ENCODE assay signal across 24 cellular contexts in genomic region chr14:73468808-73469386, GRCh38. TPM values are rescaled to one million over a fixed set of nuclear protein-coding genes. Genes with fewer than 3 reads are reported as not detected.
DNase-seq lines count a peak whose midpoint lies in the region; ATAC-seq, FAIRE-seq and TF ChIP-seq lines count a peak whose summit lies in the region.
"Had no signal": no experiment of that assay in that cellular context is flagged by ENCODE, and none has a peak within 500 bp of the region (broad histone marks: within the 10 kb centered on the region; RNA-seq: fewer than 3 reads in every experiment).

No MANE protein-coding gene starts in this region.

- H3K9me1 ChIP-seq in IMR-90 (ENCODE audit: insufficient read depth, low read length), result peaks cover 20% of the 10 kb centered on the region

- H3K27me3 ChIP-seq in IMR-90 (ENCODE audit: control insufficient read depth, insufficient read depth, low read length) (no peaks in the 10 kb centered on the region), brain microvascular endothelial cell (replicated peaks) (no peaks in the 10 kb centered on the region), small intestine (ENCODE audit: control insufficient read depth in 2 of 2, insufficient read depth in 2 of 2, low read length in 2 of 2) (no peaks in the 10 kb centered on the region), tibial nerve (no peaks in the 10 kb centered on the region), thyroid gland (no peaks in the 10 kb centered on the region), prostate gland (replicated peaks; ENCODE audit: insufficient read depth) (no peaks in the 10 kb centered on the region)
- H3K27me3 ChIP-seq: MG63, SJSA1 had no signal

- H3K4ac ChIP-seq in IMR-90 (ENCODE audit: low read depth, low read length), result peak overlapping the region; percentile 0; the same call in 1 of the 2 replicates

- CTCF ChIA-PET in IMR-90 (lab: Yijun Ruan, JAX), result interaction anchor here (1.0 kb wide), 1 partner anchor 955 kb away, joined by 4 read pairs; no protein-coding TSS in a partner anchor

- H4K91ac ChIP-seq in IMR-90 (ENCODE audit: insufficient read depth, low read depth, low read length), result peak overlapping the region; percentile 72; the same call in 1 of the 2 replicates

- H3K14ac ChIP-seq in IMR-90 (replicated peaks; ENCODE audit: low read depth, low read length), result 0 out of 2 replicates have a peak overlapping the region, but pooled peaks have one; percentile 29

- no peak overlapping the region for H2AK9ac ChIP-seq in IMR-90 (replicated peaks; ENCODE audit: low read depth, low read length, poor library complexity)

- ATAC-seq in IMR-90 (ENCODE audit: low read depth), result no peak
- peak; percentile 62 for ATAC-seq in left colon
- ATAC-seq: HCT116, Right ventricle myocardium inferior had no signal

- H4K8ac ChIP-seq in IMR-90 (ENCODE audit: low read depth in 2 of 2, low read length in 2 of 2), result no peak overlapping the region; a peak in 2 of 4 replicates

- peak overlapping the region; percentile 67; the same call in 1 of the 2 replicates for H2BK120ac ChIP-seq in IMR-90 (ENCODE audit: low read depth, low read length)

- no peaks in the 10 kb centered on the region for H3K36me3 ChIP-seq in IMR-90 (ENCODE audit: control insufficient read depth, insufficient read depth, low read length)
- no peaks in the 10 kb centered on the region for H3K36me3 ChIP-seq in brain microvascular endothelial cell (replicated peaks)
- no peaks in the 10 kb centered on the region for H3K36me3 ChIP-seq in small intestine (ENCODE audit: control insufficient read depth in 2 of 2, insufficient read depth in 2 of 2, low read length in 2 of 2)
- no peaks in the 10 kb centered on the region for H3K36me3 ChIP-seq in tibial nerve
- H3K36me3 ChIP-seq in thyroid gland, result no peaks in the 10 kb centered on the region
- H3K36me3 ChIP-seq in prostate gland, result no peaks in the 10 kb centered on the region
- H3K36me3 ChIP-seq: MG63, SJSA1 had no signal

- TF ChIP-seq EP300 in tibial nerve (IDR thresholded peaks at IDR 0.05), result no peak

- H2BK5ac ChIP-seq in IMR-90 (ENCODE audit: low read depth, low read length, poor library complexity, severe bottlenecking), result peak overlapping the region; percentile 54

- TF ChIP-seq POLR2A in IMR-90 (IDR thresholded peaks at IDR 0.05; ENCODE audit: low read depth, low read length) (no peak), tibial nerve (IDR thresholded peaks at IDR 0.05) (no peak), thyroid gland (IDR thresholded peaks at IDR 0.05) (no peak), prostate gland (IDR thresholded peaks at IDR 0.05) (no peak)

- peak overlapping the region; percentile 13; the same call in 1 of the 2 replicates for H4K5ac ChIP-seq in IMR-90 (ENCODE audit: low read depth, low read length)

- DNase-seq in IMR-90, result peak; percentile 38
- DNase-seq in brain microvascular endothelial cell, result peak; percentile 43
- DNase-seq in left colon, result no peak
- DNase-seq in small intestine, result peak; percentile 90
- no peak for DNase-seq in tibial nerve (ENCODE audit: low spot score in 2 of 2)
- DNase-seq in thyroid gland, result no peak
- DNase-seq in prostate gland (ENCODE audit: low spot score), result no peak
- DNase-seq: CD4-positive, CD25-positive, alpha-beta regulatory T cell; COR-L47; DND-41; MG63; NCI-H1417; NCI-H1694 treated with DMSO at 0.1 percent for 48 hours; NCI-H2081 treated with DMSO at 0.1 percent for 48 hours; NCI-H2171 treated with DMSO at 0.1 percent for 48 hours; NCI-H446; NCI-H526; OCI-M1 had no signal

- no peak overlapping the region for H2AFZ ChIP-seq in IMR-90 (replicated peaks; ENCODE audit: low read length, poor library complexity)

- no peak overlapping the region for H3K4me3 ChIP-seq in IMR-90 (ENCODE audit: insufficient read depth, low read depth, low read length)
- H3K4me3 ChIP-seq in brain microvascular endothelial cell (ENCODE audit: low read depth, low read length), result no peak overlapping the region
- H3K4me3 ChIP-seq in small intestine (ENCODE audit: low read depth in 1 of 2, low read length in 2 of 2), result no peak overlapping the region
- H3K4me3 ChIP-seq in tibial nerve, result no peak overlapping the region
- no peak overlapping the region for H3K4me3 ChIP-seq in thyroid gland (replicated peaks in 1 of 3)
- no peak overlapping the region for H3K4me3 ChIP-seq in prostate gland
- H3K4me3 ChIP-seq: MG63, SJSA1 had no signal

- peak overlapping the region; percentile 79; the same call in 2 of the 3 replicates for H2BK15ac ChIP-seq in IMR-90 (ENCODE audit: low read depth, low read length)

- no TSS peak for BruUV-seq in IMR-90 (replicated peaks; lab: Mats Ljungman, UMichigan)

- TF ChIP-seq CTCF in IMR-90 (conservative IDR thresholded peaks at IDR 0.05; ENCODE audit: low read depth, low read length) (no peak), brain microvascular endothelial cell (IDR thresholded peaks at IDR 0.05; ENCODE audit: low read depth, low read length, missing control alignments) (no peak), tibial nerve (IDR thresholded peaks at IDR 0.05) (no peak), thyroid gland (IDR thresholded peaks at IDR 0.05) (no peak), prostate gland (IDR thresholded peaks at IDR 0.05) (no peak)

- H3K23ac ChIP-seq in IMR-90 (ENCODE audit: low read depth, low read length), result 0 out of 2 replicates have a peak overlapping the region, but pooled peaks have one; percentile 18

- H3K79me1 ChIP-seq in IMR-90 (ENCODE audit: low read depth in 1 of 2, low read length in 2 of 2), result peaks cover 3 to 30% of the 10 kb centered on the region in 2 experiments; a peak in 2 of 4 replicates

- peak overlapping the region; percentile 38; the same call in 1 of the 2 replicates for H2BK20ac ChIP-seq in IMR-90 (ENCODE audit: low read depth, low read length)

- H3K56ac ChIP-seq in IMR-90 (ENCODE audit: extremely low read depth, insufficient read depth, low read length), result no peak overlapping the region; the same call in 1 of the 2 replicates

- H3K9ac ChIP-seq in IMR-90 (ENCODE audit: low read depth, low read length), result no peak overlapping the region

- H3K9me3 ChIP-seq in IMR-90 (ENCODE audit: control insufficient read depth, insufficient read depth, low read length) (no peaks in the 10 kb centered on the region), small intestine (ENCODE audit: control insufficient read depth, low read depth) (no peaks in the 10 kb centered on the region), tibial nerve (no peaks in the 10 kb centered on the region), thyroid gland (no peaks in the 10 kb centered on the region), prostate gland (no peaks in the 10 kb centered on the region)
- H3K9me3 ChIP-seq: MG63, SJSA1 had no signal

- H3K4me2 ChIP-seq in IMR-90 (ENCODE audit: low read depth, low read length), result peak overlapping the region; percentile 60; the same call in 1 of the 2 replicates

- TF ChIP-seq RAD21 in IMR-90 (IDR thresholded peaks at IDR 0.05; ENCODE audit: low read length), result no peak

- peak overlapping the region; percentile 85; the same call in 1 of the 2 replicates for H3K18ac ChIP-seq in IMR-90 (ENCODE audit: low read depth, low read length)

- no CpG with 5 or more reads among the region's 3 CpGs for WGBS in IMR-90 (ENCODE audit: extremely low coverage in 2 of 2, insufficient read length in 1 of 2), 2 experiments
- 47 to 80% (median 61%) methylated on average over 3 of the region's 3 CpGs for WGBS in small intestine, 3 donors
- 78 to 85% methylated on average over 3 of the region's 3 CpGs for WGBS in tibial nerve, 2 donors
- 71 to 81% methylated on average over 3 of the region's 3 CpGs for WGBS in thyroid gland, 2 donors
- WGBS in prostate gland, result 80% methylated on average over 3 of the region's 3 CpGs

- in situ Hi-C loops in IMR-90 (cut with MboI; ENCODE audit: low sequenced_read_pairs), result loop anchor here (5.0 kb wide), 1 partner anchor 297 kb away; no protein-coding TSS in a partner anchor
- in situ Hi-C loops in brain microvascular endothelial cell (cut with HindIII; ENCODE audit: low pct_ligation_motif_present, low sequenced_read_pairs), result loop anchor here (25.0 kb wide), 2 partner anchors 182 to 282 kb away; no protein-coding TSS in a partner anchor

- H3K27ac ChIP-seq in IMR-90 (ENCODE audit: insufficient read depth, low read length) (no peak overlapping the region), brain microvascular endothelial cell (peak overlapping the region; percentile 16), small intestine (ENCODE audit: low read depth in 1 of 2, low read length in 1 of 2) (peak overlapping the region in 1 of 2 donors; percentile 82), tibial nerve (no peak overlapping the region), thyroid gland (no peak overlapping the region), prostate gland (no peak overlapping the region)
- H3K27ac ChIP-seq: SJSA1 had no signal

- dilution Hi-C loops in IMR-90 (cut with HindIII; ENCODE audit: low sequenced_read_pairs, unreplicated experiment), result loop anchor here (25.0 kb wide), 1 partner anchor 182 kb away; no protein-coding TSS in a partner anchor

- intact Hi-C loops in IMR-90 (cut with micrococcal nuclease) (no loop called here), left colon (cut with DNase I, micrococcal nuclease) (no loop called here), thyroid gland (cut with DNase I) (no loop called here), prostate gland (cut with DNase I) (no loop called here)

- H4K20me1 ChIP-seq in IMR-90 (ENCODE audit: insufficient read depth, low read length), result no peaks in the 10 kb centered on the region

- H3K4me1 ChIP-seq in IMR-90 (ENCODE audit: control insufficient read depth, insufficient read depth, low read length) (peaks cover 19% of the 10 kb centered on the region), small intestine (ENCODE audit: control insufficient read depth in 2 of 2, insufficient read depth in 1 of 2, low read depth in 1 of 2, low read length in 1 of 2) (peaks cover 0 to 13% of the 10 kb centered on the region in 2 donors), tibial nerve (peaks cover 0 to 16% (median 11%) of the 10 kb centered on the region in 4 donors), thyroid gland (no peaks in the 10 kb centered on the region), prostate gland (replicated peaks) (no peaks in the 10 kb centered on the region)

- no peak for FAIRE-seq in small intestine (lab: Jason Lieb, UNC)
- FAIRE-seq: GM12891, H1, RCC 7860 had no signal

- H2AK5ac ChIP-seq in IMR-90 (ENCODE audit: low read depth, low read length), result peak overlapping the region; percentile 42; the same call in 1 of the 2 replicates

- POLR2A ChIA-PET in IMR-90 (lab: Charles Lee; ENCODE audit: unreplicated experiment), result no interaction called here

RNA-seq across cellular contexts. Expression of gene NUMB, which starts 10.6 kb away (rescaled TPM):
- total RNA-seq in IMR-90 (2012; rRNA removed), result 41.7 and 45.9 TPM in 2 replicates
- polyA plus RNA-seq in IMR-90 (2012; rRNA removed), result 114 and 135 TPM in 2 replicates
- 49.6 and 56.5 TPM in 2 replicates for polyA plus RNA-seq in IMR-90 (2012; cell fraction: cytosol; rRNA removed)
- 202 and 237 TPM in 2 replicates for polyA plus RNA-seq in IMR-90 (2012; cell fraction: nucleus; rRNA removed; ENCODE audit: low replicate concordance)
- 100 to 1,000 TPM; 105 to 114 TPM for total RNA-seq in left colon
- 10 to 100 TPM; 38.5 to 69.6 (median 41.3) TPM for polyA plus RNA-seq in small intestine
- 10 to 100 TPM; 50.7 to 81.9 (median 60.2) TPM for total RNA-seq in tibial nerve
- total RNA-seq in thyroid gland, result 100 to 1,000 TPM in 1 of 4 donors, 10 to 100 TPM in 3; 67.1 to 101 (median 86.7) TPM
- total RNA-seq in prostate gland, result 10 to 100 TPM; 38.4 to 57.8 TPM

RNA-seq across cellular contexts. Expression of gene RIOX1, which starts 21.8 kb away (rescaled TPM):
- total RNA-seq in IMR-90 (2012; rRNA removed), result 11.7 and 12.9 TPM in 2 replicates
- 9.5 and 10.1 TPM in 2 replicates for polyA plus RNA-seq in IMR-90 (2012; rRNA removed)
- polyA plus RNA-seq in IMR-90 (2012; cell fraction: cytosol; rRNA removed), result 8.1 and 13.4 TPM in 2 replicates
- polyA plus RNA-seq in IMR-90 (2012; cell fraction: nucleus; rRNA removed; ENCODE audit: low replicate concordance), result 2.8 and 6.0 TPM in 2 replicates
- total RNA-seq in left colon, result 10 to 100 TPM; 10.2 to 10.3 TPM
- 1 to 10 TPM; 5.4 to 7.4 (median 6.2) TPM for polyA plus RNA-seq in small intestine
- 10 to 100 TPM; 25.5 to 28.6 (median 26.8) TPM for total RNA-seq in tibial nerve
- total RNA-seq in thyroid gland, result 10 to 100 TPM; 17.9 to 22.0 (median 20.9) TPM
- total RNA-seq in prostate gland, result 10 to 100 TPM; 20.9 to 62.8 TPM

Comparison
In these comparisons a context has a peak if more than half of its experiments do, and no peak if none do; other contexts are left out.
1. DNase-seq: peak in IMR-90 (single experiment), brain microvascular endothelial cell (single experiment) and small intestine (single experiment); none in left colon (0 of 2), tibial nerve (0 of 2), thyroid gland (0 of 2) and prostate gland (single experiment).